In genomic region chr7:81603-82342, GRCh38 we compare ENCODE assay signal across 1 cellular context.
TF ChIP-seq lines count a peak whose summit lies in the region.

No MANE protein-coding gene starts in this region.

TF ChIP-seq in GM23338, 12 proteins besides CTCF, POLR2A, EP300 and RAD21 (continued from another document):
- no peak for TF ChIP-seq REST (IDR thresholded peaks at IDR 0.05; ENCODE audit: unreplicated experiment)
- TF ChIP-seq CREB1 (CRISPR knock-in tag; IDR thresholded peaks at IDR 0.05; ENCODE audit: low read depth): no peak
- TF ChIP-seq ZNF114 (CRISPR knock-in tag; IDR thresholded peaks at IDR 0.05): no peak
- no peak for TF ChIP-seq ETS1 (IDR thresholded peaks at IDR 0.05)
